27 cellular contexts compared by ENCODE assay signal in genomic region chr15:28025413-28025812, GRCh38.
"Had no signal": no experiment of that assay in that cellular context is flagged by ENCODE, and none has a peak within 500 bp of the region (broad histone marks: within the 10 kb centered on the region; RNA-seq: fewer than 3 reads in every experiment).

No MANE protein-coding gene starts in this region.

- H3K4me1 Mint-ChIP-seq: activated CD4-positive, alpha-beta T cell treated with anti-CD3 and anti-CD28 coated beads for 36 hours; activated T-helper 17 cell treated with anti-CD3 and anti-CD28 coated beads, Interleukin-2, amount 50 U/mL, for 72 hours had no signal

- H3K4me3 Mint-ChIP-seq: activated CD4-positive, alpha-beta T cell treated with anti-CD3 and anti-CD28 coated beads for 36 hours; activated CD8-positive, alpha-beta T cell treated with anti-CD3 and anti-CD28 coated beads for 36 hours; activated naive CD8-positive, alpha-beta T cell; activated T-cell treated with anti-CD3 and anti-CD28 coated beads, Interleukin-2, amount 50 U/mL, for 4 hours; activated T-helper 17 cell treated with anti-CD3 and anti-CD28 coated beads, Interleukin-2, amount 50 U/mL, for 72 hours; effector memory CD8-positive, alpha-beta T cell had no signal

- DNase-seq: activated CD4-positive, alpha-beta T cell treated with anti-CD3 and anti-CD28 coated beads for 36 hours; activated CD4-positive, alpha-beta T cell treated with anti-CD3 and anti-CD28 coated beads, Interleukin-2, amount 50 U/mL, for 1 hour; activated CD4-positive, alpha-beta T cell treated with anti-CD3 and anti-CD28 coated beads, Interleukin-2, amount 50 U/mL, for 48 hours; activated CD4-positive, CD25-positive, alpha-beta regulatory T cell; activated CD4-positive, CD25-positive, alpha-beta regulatory T cell treated with anti-CD3 and anti-CD28 coated beads, Interleukin-2, amount 50 U/mL, for 72 hours; activated CD8-positive, alpha-beta memory T cell treated with anti-CD3 and anti-CD28 coated beads for 24 hours; activated CD8-positive, alpha-beta T cell treated with anti-CD3 and anti-CD28 coated beads for 36 hours; activated effector memory CD4-positive, alpha-beta T cell treated with Interleukin-2 at 50 U/mL for 16 hours; activated gamma-delta T cell treated with Interleukin-2 at 50 U/mL for 16 hours; activated naive CD4-positive, alpha-beta T cell treated with anti-CD3 and anti-CD28 coated beads, Interleukin-2, amount 50 U/mL, for 16 hours; activated naive CD4-positive, alpha-beta T cell treated with Interleukin-2 at 50 U/mL for 16 hours; activated T-cell treated with anti-CD3 and anti-CD28 coated beads, Interleukin-2, amount 50 U/mL, for 4 hours; amniotic stem cell; anterior cingulate cortex; cortex of kidney; dermis blood vessel endothelial cell; effector CD4-positive, alpha-beta T cell; effector memory CD8-positive, alpha-beta T cell; erythroblast; esophagus squamous epithelium; foreskin melanocyte; T-helper 2 cell had no signal

- H3K9me3 Mint-ChIP-seq: activated CD8-positive, alpha-beta T cell treated with anti-CD3 and anti-CD28 coated beads for 36 hours; activated T-cell treated with anti-CD3 and anti-CD28 coated beads, Interleukin-2, amount 50 U/mL, for 4 hours; activated T-helper 17 cell treated with anti-CD3 and anti-CD28 coated beads, Interleukin-2, amount 50 U/mL, for 72 hours; effector memory CD8-positive, alpha-beta T cell had no signal

- ATAC-seq: activated CD4-positive, alpha-beta T cell treated with anti-CD3 and anti-CD28 coated beads for 36 hours; activated CD8-positive, alpha-beta T cell treated with anti-CD3 and anti-CD28 coated beads for 36 hours; activated T-cell treated with anti-CD3 and anti-CD28 coated beads, Interleukin-2, amount 50 U/mL, for 4 hours; activated T-helper 17 cell treated with anti-CD3 and anti-CD28 coated beads, Interleukin-2, amount 50 U/mL, for 72 hours; effector memory CD8-positive, alpha-beta T cell; gastroesophageal sphincter had no signal

- H3K27ac Mint-ChIP-seq: activated CD4-positive, alpha-beta T cell treated with anti-CD3 and anti-CD28 coated beads for 36 hours; activated CD8-positive, alpha-beta T cell treated with anti-CD3 and anti-CD28 coated beads for 36 hours; activated naive CD8-positive, alpha-beta T cell; activated T-helper 17 cell treated with anti-CD3 and anti-CD28 coated beads, Interleukin-2, amount 50 U/mL, for 72 hours; effector memory CD8-positive, alpha-beta T cell had no signal

- H3K36me3 Mint-ChIP-seq: activated naive CD8-positive, alpha-beta T cell had no signal

- H3K27me3 Mint-ChIP-seq: activated CD8-positive, alpha-beta T cell treated with anti-CD3 and anti-CD28 coated beads for 36 hours; activated naive CD8-positive, alpha-beta T cell; activated T-helper 17 cell treated with anti-CD3 and anti-CD28 coated beads, Interleukin-2, amount 50 U/mL, for 72 hours had no signal

- FAIRE-seq: astrocyte, colon had no signal
